9 cellular contexts compared by ENCODE assay signal in the genomic region with DNA sequence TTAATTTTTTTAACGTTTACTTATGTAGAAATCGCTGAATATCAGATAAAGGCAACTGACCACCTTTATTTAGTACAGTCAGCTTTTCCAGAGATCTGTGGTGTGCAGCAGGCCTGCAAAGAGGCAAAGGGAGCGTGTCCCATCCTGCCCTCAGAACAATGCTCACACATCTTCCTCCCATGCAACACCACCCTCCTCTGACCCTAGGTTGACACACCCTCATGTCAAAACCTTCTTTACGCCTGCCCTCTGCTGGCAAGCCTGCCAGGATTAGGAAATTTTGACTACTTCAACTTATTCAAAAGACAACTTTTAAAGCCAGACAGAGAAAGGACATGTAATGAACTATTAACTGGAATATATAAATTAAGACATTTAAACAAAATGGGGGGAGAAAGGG.
DNase-seq lines count a peak whose midpoint lies in the region; ATAC-seq and TF ChIP-seq lines count a peak whose summit lies in the region.
"Had no signal": no experiment of that assay in that cellular context is flagged by ENCODE, and none has a peak within 500 bp of the region (broad histone marks: within the 10 kb centered on the region; RNA-seq: fewer than 3 reads in every experiment).

No MANE protein-coding gene starts in this region.

- H3K27ac ChIP-seq in coronary artery = peak overlapping the region; percentile 25 to 71
- no peak overlapping the region for H3K27ac ChIP-seq in mesenchymal stem cell (ENCODE audit: low read length, poor library complexity, severe bottlenecking)
- H3K27ac ChIP-seq: BLaER1 had no signal

- DNase-seq in NCI-H1417 (lab: John Stamatoyannopoulos, UW) = peak; percentile 9 to 42 (median 14)
- DNase-seq in NCI-H1417 treated with DMSO at 0.1 percent for 48 hours (lab: John Stamatoyannopoulos, UW) = no peak
- peak; percentile 45 for DNase-seq in NCI-H1105 (lab: John Stamatoyannopoulos, UW)
- DNase-seq in activated CD4-positive, CD25-positive, alpha-beta regulatory T cell treated with anti-CD3 and anti-CD28 coated beads, Interleukin-2, amount 50 U/mL, for 16 hours (ENCODE audit: low read depth, low spot score) = peak; percentile 48
- DNase-seq in coronary artery (ENCODE audit: low spot score) = peak; percentile 79
- peak; percentile 46 for DNase-seq in mesenchymal stem cell
- peak; percentile 40 to 71 (median 58) for DNase-seq in stimulated activated naive CD4-positive, alpha-beta T cell (lab: John Stamatoyannopoulos, UW)

- H2BK12ac ChIP-seq in mesenchymal stem cell (ENCODE audit: low read length in 2 of 2) = no peak overlapping the region

- H2AFZ ChIP-seq in mesenchymal stem cell (ENCODE audit: low read depth, low read length) = no peak overlapping the region

- no peak for ATAC-seq in HG03045 (IDR thresholded peaks at IDR 0.05; ENCODE audit: unreplicated experiment)

- no peak overlapping the region for H2BK120ac ChIP-seq in mesenchymal stem cell (ENCODE audit: low read depth, low read length)

- H3K4me3 ChIP-seq in coronary artery (no peak overlapping the region), mesenchymal stem cell (ENCODE audit: insufficient read depth in 1 of 2, low read depth in 1 of 2, low read length in 2 of 2) (no peak overlapping the region)
- H3K4me3 ChIP-seq: BLaER1 had no signal

- no peak overlapping the region for H2AK5ac ChIP-seq in mesenchymal stem cell (ENCODE audit: low read length, severe bottlenecking)

- H3K4me2 ChIP-seq in mesenchymal stem cell (ENCODE audit: low read length, poor library complexity, severe bottlenecking) = no peak overlapping the region
- H3K4me2 ChIP-seq: BLaER1 had no signal

- H3K4ac ChIP-seq in mesenchymal stem cell (ENCODE audit: low read depth in 1 of 2, low read length in 2 of 2) = no peak overlapping the region

- H3K9ac ChIP-seq in mesenchymal stem cell (ENCODE audit: low read length) = no peak overlapping the region
- H3K9ac ChIP-seq: BLaER1 had no signal

- H3K14ac ChIP-seq in mesenchymal stem cell (ENCODE audit: low read length in 2 of 2) = no peak overlapping the region

- H3K36me3 ChIP-seq in mesenchymal stem cell (ENCODE audit: control insufficient read depth in 1 of 2, insufficient read depth in 2 of 2, low read depth in 1 of 2, low read length in 2 of 2) = no peaks in the 10 kb centered on the region
- H3K36me3 ChIP-seq: BLaER1 had no signal

- no peak overlapping the region for H3K23ac ChIP-seq in mesenchymal stem cell (ENCODE audit: low read length in 2 of 2)

- H4K91ac ChIP-seq in mesenchymal stem cell (ENCODE audit: low read length) = no peak overlapping the region

- TF ChIP-seq CTCF in coronary artery (IDR thresholded peaks at IDR 0.05) = no peak

- no peak overlapping the region for H2BK5ac ChIP-seq in mesenchymal stem cell (ENCODE audit: low read depth, low read length, poor library complexity, severe bottlenecking)

- no peaks in the 10 kb centered on the region for H3K9me3 ChIP-seq in mesenchymal stem cell (ENCODE audit: control insufficient read depth, low read length)
- H3K9me3 ChIP-seq: BLaER1 had no signal

- WGBS in mesenchymal stem cell = 83% methylated on average over 3 of the region's 4 CpGs

- no peak overlapping the region for H2BK15ac ChIP-seq in mesenchymal stem cell (ENCODE audit: low read depth, poor library complexity, severe bottlenecking)

- no peaks in the 10 kb centered on the region for H3K27me3 ChIP-seq in mesenchymal stem cell (ENCODE audit: control insufficient read depth in 1 of 2, insufficient read depth in 1 of 2, low read length in 2 of 2)

- H3K18ac ChIP-seq in mesenchymal stem cell (ENCODE audit: low read depth in 1 of 2, low read length in 2 of 2) = peak overlapping the region in 1 of 2 experiments; percentile 25

- peaks cover 13% of the 10 kb centered on the region for H3K4me1 ChIP-seq in mesenchymal stem cell (ENCODE audit: control insufficient read depth, insufficient read depth, low read depth, low read length)

- H4K8ac ChIP-seq in mesenchymal stem cell (ENCODE audit: low read length) = no peak overlapping the region

- H3K79me1 ChIP-seq in mesenchymal stem cell (replicated peaks; ENCODE audit: low read length, poor library complexity, severe bottlenecking) = peaks cover 15% of the 10 kb centered on the region
